15 cellular contexts compared by ENCODE assay signal in genomic region chr10:58477122-58477521, GRCh38. TPM values are rescaled to one million over a fixed set of nuclear protein-coding genes. Genes with fewer than 3 reads are reported as not detected.
DNase-seq lines count a peak whose midpoint lies in the region; ATAC-seq and TF ChIP-seq lines count a peak whose summit lies in the region.
"Had no signal": no experiment of that assay in that cellular context is flagged by ENCODE, and none has a peak within 500 bp of the region (broad histone marks: within the 10 kb centered on the region; RNA-seq: fewer than 3 reads in every experiment).

No MANE protein-coding gene starts in this region.

- intact Hi-C loops in heart right ventricle (cut with DNase I) (no loop called here), psoas muscle (cut with DNase I) (no loop called here)

- ATAC-seq in heart right ventricle (peak; percentile 53 to 80 (median 70)), psoas muscle (no peak), GM18867 (IDR thresholded peaks at IDR 0.05; ENCODE audit: unreplicated experiment) (no peak), GM21526 (IDR thresholded peaks at IDR 0.05; ENCODE audit: low FRiP score, unreplicated experiment) (no peak)
- ATAC-seq: activated naive CD8-positive, alpha-beta T cell treated with anti-CD3 and anti-CD28 coated beads, Interleukin-2, amount 50 U/mL, for 24 hours had no signal

- DNase-seq in EL (peak; percentile 47), SJSA1 (ENCODE audit: low read depth in 1 of 2, low spot score in 2 of 2) (peak in 1 of 2 experiments; percentile 30), heart right ventricle (peak; percentile 26 to 39), psoas muscle (peak; percentile 15 to 47), NCI-H345 (lab: John Stamatoyannopoulos, UW) (no peak), ureter (ENCODE audit: low spot score) (no peak)
- DNase-seq: activated naive CD8-positive, alpha-beta T cell treated with anti-CD3 and anti-CD28 coated beads, Interleukin-2, amount 50 U/mL, for 24 hours; effector CD8-positive, alpha-beta T cell; HCEC 1CT; hippocampal formation had no signal

- H3K36me3 ChIP-seq in SJSA1 (no peaks in the 10 kb centered on the region), heart right ventricle (no peaks in the 10 kb centered on the region), psoas muscle (ENCODE audit: insufficient read depth in 1 of 2, low read depth in 1 of 2) (no peaks in the 10 kb centered on the region)

- no peaks in the 10 kb centered on the region for H3K9me3 ChIP-seq in SJSA1 (replicated peaks)
- H3K9me3 ChIP-seq in heart right ventricle = no peaks in the 10 kb centered on the region
- H3K9me3 ChIP-seq in psoas muscle = no peaks in the 10 kb centered on the region

- H3K27ac ChIP-seq in SJSA1 = peak overlapping the region; percentile 26
- H3K27ac ChIP-seq in heart right ventricle = peak overlapping the region in 6 of 10 donors; percentile 49 to 73 (median 70)
- H3K27ac ChIP-seq in psoas muscle = no peak overlapping the region
- H3K27ac ChIP-seq: C4-2B, KMS-11 had no signal

- H3K4me3 ChIP-seq in SJSA1 (no peak overlapping the region), heart right ventricle (no peak overlapping the region), psoas muscle (no peak overlapping the region)
- H3K4me3 ChIP-seq: skin epidermis had no signal

- WGBS in heart right ventricle, 2 donors = 47 to 65% methylated on average over 2 of the region's 2 CpGs
- WGBS in psoas muscle, 3 donors = 35 to 53% (median 47%) methylated on average over 2 of the region's 2 CpGs

- peaks cover 69% of the 10 kb centered on the region for H3K4me1 ChIP-seq in SJSA1 (replicated peaks)
- H3K4me1 ChIP-seq in heart right ventricle = peaks cover 0 to 20% (median 5%) of the 10 kb centered on the region in 9 donors
- no peaks in the 10 kb centered on the region for H3K4me1 ChIP-seq in psoas muscle

- TF ChIP-seq CTCF in heart right ventricle (IDR thresholded peaks at IDR 0.05) = no peak
- no peak for TF ChIP-seq CTCF in psoas muscle (IDR thresholded peaks at IDR 0.05)

- H3K27me3 ChIP-seq in SJSA1 (replicated peaks) = no peaks in the 10 kb centered on the region
- peaks cover 0 to 5% (median 0%) of the 10 kb centered on the region in 7 donors for H3K27me3 ChIP-seq in heart right ventricle
- H3K27me3 ChIP-seq in psoas muscle (ENCODE audit: insufficient read depth in 3 of 3, low read length in 2 of 3) = no peaks in the 10 kb centered on the region

RNA-seq across cellular contexts. Expression of gene BICC1, which starts 35.5 kb away (rescaled TPM):
- 27.8 and 46.9 TPM in 2 replicates for total RNA-seq in SJSA1 (2014; rRNA removed; shearing (Covaris generic))
- total RNA-seq in heart right ventricle (1 to 10 TPM; 3.3 to 9.2 (median 5.4) TPM), psoas muscle (10 to 100 TPM in 1 of 4 donors, 1 to 10 TPM in 3; 6.3 to 13.2 (median 7.5) TPM), ureter (13.5 TPM)
- polyA plus RNA-seq in heart right ventricle (1 to 10 TPM; 1.6 to 3.8 TPM), psoas muscle (1 to 10 TPM; 4.7 to 7.6 (median 4.8) TPM)

Comparison
In these comparisons a context has a peak if more than half of its experiments do, and no peak if none do; other contexts are left out.
1. DNase-seq: peak in EL (single experiment), heart right ventricle (2 of 2) and psoas muscle (2 of 2); none in NCI-H345 (single experiment) and ureter (single experiment).
2. ATAC-seq: peak in heart right ventricle (8 of 8); none in psoas muscle (0 of 4), GM18867 (single experiment) and GM21526 (single experiment).